1 cellular context compared by ENCODE assay signal in genomic region chr12:10372534-10372931, GRCh38.
TF ChIP-seq lines count a peak whose summit lies in the region.

No MANE protein-coding gene starts in this region.

TF ChIP-seq in HepG2, 621 proteins besides CTCF, POLR2A, EP300 and RAD21:
- TF ChIP-seq ELF1 (CRISPR knock-in tag; IDR thresholded peaks at IDR 0.05) (no peak), GABPB1 (CRISPR knock-in tag; IDR thresholded peaks at IDR 0.05) (peak; percentile 38; the same call in 1 of the 2 replicates)
